In the genomic region with DNA sequence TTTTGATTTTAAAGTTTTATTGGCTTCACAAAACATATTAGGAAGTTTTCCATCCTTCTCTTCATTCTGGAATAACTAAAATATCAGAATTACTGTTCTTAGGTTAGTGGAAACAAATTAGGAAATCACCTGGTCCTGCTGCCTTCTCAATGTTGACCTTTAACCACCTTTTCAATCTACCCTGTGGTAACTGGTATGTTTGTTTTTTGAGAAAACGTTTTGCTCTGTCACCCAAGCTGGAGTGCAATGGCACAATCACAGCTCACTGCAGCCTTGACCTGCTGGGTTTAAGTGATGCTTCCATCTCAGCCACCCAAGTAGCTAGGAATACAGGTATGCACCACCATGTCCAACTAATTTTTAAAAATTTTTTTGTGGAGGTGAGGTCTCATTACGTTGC, we compare ENCODE assay signal across 1 cellular context.
TF ChIP-seq lines count a peak whose summit lies in the region.

No MANE protein-coding gene starts in this region.

TF ChIP-seq in HepG2, 621 proteins besides CTCF, POLR2A, EP300 and RAD21 (continued from another document):
- TF ChIP-seq TEAD3 (CRISPR knock-in tag; optimal IDR thresholded peaks at IDR 0.05; ENCODE audit: borderline replicate concordance): peak; percentile 83
- no peak for TF ChIP-seq SMARCE1 (IDR thresholded peaks at IDR 0.05; ENCODE audit: borderline replicate concordance)
- TF ChIP-seq, protein P1, sequence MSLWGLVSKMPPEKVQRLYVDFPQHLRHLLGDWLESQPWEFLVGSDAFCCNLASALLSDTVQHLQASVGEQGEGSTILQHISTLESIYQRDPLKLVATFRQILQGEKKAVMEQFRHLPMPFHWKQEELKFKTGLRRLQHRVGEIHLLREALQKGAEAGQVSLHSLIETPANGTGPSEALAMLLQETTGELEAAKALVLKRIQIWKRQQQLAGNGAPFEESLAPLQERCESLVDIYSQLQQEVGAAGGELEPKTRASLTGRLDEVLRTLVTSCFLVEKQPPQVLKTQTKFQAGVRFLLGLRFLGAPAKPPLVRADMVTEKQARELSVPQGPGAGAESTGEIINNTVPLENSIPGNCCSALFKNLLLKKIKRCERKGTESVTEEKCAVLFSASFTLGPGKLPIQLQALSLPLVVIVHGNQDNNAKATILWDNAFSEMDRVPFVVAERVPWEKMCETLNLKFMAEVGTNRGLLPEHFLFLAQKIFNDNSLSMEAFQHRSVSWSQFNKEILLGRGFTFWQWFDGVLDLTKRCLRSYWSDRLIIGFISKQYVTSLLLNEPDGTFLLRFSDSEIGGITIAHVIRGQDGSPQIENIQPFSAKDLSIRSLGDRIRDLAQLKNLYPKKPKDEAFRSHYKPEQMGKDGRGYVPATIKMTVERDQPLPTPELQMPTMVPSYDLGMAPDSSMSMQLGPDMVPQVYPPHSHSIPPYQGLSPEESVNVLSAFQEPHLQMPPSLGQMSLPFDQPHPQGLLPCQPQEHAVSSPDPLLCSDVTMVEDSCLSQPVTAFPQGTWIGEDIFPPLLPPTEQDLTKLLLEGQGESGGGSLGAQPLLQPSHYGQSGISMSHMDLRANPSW (CRISPR knock-in tag; IDR thresholded peaks at IDR 0.05; ENCODE audit: borderline replicate concordance): no peak
TF ChIP-seq in HepG2: peak in this region for 92.
